In the genomic region with DNA sequence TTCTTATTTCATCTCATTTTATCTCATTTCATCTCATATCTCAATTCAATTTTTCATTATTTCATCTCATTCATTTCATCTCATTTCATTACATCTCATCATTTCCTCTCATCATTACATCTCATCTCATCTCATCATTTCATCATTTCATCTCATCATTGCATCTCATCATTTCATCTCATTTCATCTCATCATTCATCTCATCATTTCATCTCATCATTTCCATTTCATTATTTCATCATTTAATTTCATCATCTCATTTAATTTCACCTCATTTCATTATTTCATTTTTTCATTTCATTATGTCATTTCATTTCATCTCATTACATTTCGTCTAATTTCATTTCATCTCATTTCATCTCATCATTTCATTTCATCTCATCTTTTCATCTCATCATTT, we compare ENCODE assay signal across 4 cellular contexts.
A peak's percentile ranks its signal among the peaks of the same experiment; 100 is the strongest.
DNase-seq lines count a peak whose midpoint lies in the region; ATAC-seq, FAIRE-seq and TF ChIP-seq lines count a peak whose summit lies in the region.
"Not testable (repeated sequence)": the region's sequence is repeated elsewhere in the genome, so short reads cannot be mapped to it uniquely, and the experiment has no call there.

No MANE protein-coding gene starts in this region.

- CTCF ChIA-PET in HEK293 (lab: Yijun Ruan, JAX); GM12878 (lab: Yijun Ruan, JAX); K562 (lab: Yijun Ruan, JAX; ENCODE audit: low intra/inter-chr PET ratio); HepG2 (lab: Yijun Ruan, JAX; ENCODE audit: low intra/inter-chr PET ratio, low total read pairs): not testable (repeated sequence)

- H3K4me1 ChIP-seq in HEK293 (ENCODE audit: control insufficient read depth, insufficient read depth, low read length); GM12878 (ENCODE audit: control insufficient read depth, insufficient read depth, low read length); K562 (replicated peaks in 1 of 2; ENCODE audit: control insufficient read depth in 2 of 2, insufficient read depth in 2 of 2, low read length in 2 of 2); HepG2 (ENCODE audit: insufficient read depth, low read length): not testable (repeated sequence)

- FAIRE-seq in GM12878 (lab: Jason Lieb, UNC); K562 (lab: Jason Lieb, UNC); HepG2 (lab: Jason Lieb, UNC): not testable (repeated sequence)

- not testable (repeated sequence) for H3K4me3 ChIP-seq in HEK293 (ENCODE audit: low read depth, low read length); GM12878; K562; HepG2 (replicated peaks in 1 of 3; ENCODE audit: insufficient read depth in 1 of 3, low read depth in 2 of 3, low read length in 3 of 3)

- not testable (repeated sequence) for H3K9me3 ChIP-seq in HEK293 (ENCODE audit: control insufficient read depth, insufficient read depth, low read depth, low read length); GM12878 (replicated peaks; ENCODE audit: control insufficient read depth, insufficient read depth, low read length); K562 (replicated peaks; ENCODE audit: control insufficient read depth, insufficient read depth, low read depth, low read length); HepG2 (ENCODE audit: low read length)

- not testable (repeated sequence) for DNase-seq in GM12878 (ENCODE audit: low read depth, low spot score); K562 (ENCODE audit: extremely low read depth in 1 of 4, low spot score in 3 of 4); HepG2 (ENCODE audit: low spot score)

- not testable (repeated sequence) for H3K4me2 ChIP-seq in GM12878 (ENCODE audit: control insufficient read depth, insufficient read depth); K562 (ENCODE audit: insufficient read depth, low read length); HepG2 (ENCODE audit: low read depth, low read length)

- 33% methylated on average over 1 of the region's 1 CpG for WGBS in GM12878 (ENCODE audit: insufficient coverage, insufficient replicate concordance, low lambda C conversion rate, missing lambda C conversion rate)
- WGBS in K562 (ENCODE audit: insufficient coverage, low coverage, missing lambda C conversion rate), result no CpG with 5 or more reads among the region's 1 CpG
- WGBS in HepG2 (ENCODE audit: low lambda C conversion rate), result 0% methylated on average over 1 of the region's 1 CpG

- POLR2A ChIA-PET in HEK293 (lab: Yijun Ruan, JAX); GM12878 (lab: Charles Lee); K562 (lab: Yijun Ruan, JAX); HepG2 (lab: Yijun Ruan, JAX): not testable (repeated sequence)

- in situ Hi-C loops in GM12878 (cut with MboI); K562 (cut with MboI); HepG2 (cut with HindIII; ENCODE audit: extremely low pct_ligation_motif_present, low pct_unique_long_range_greater_than_20kb): not testable (repeated sequence)

- not testable (repeated sequence) for BruUV-seq in GM12878 (replicated peaks; lab: Mats Ljungman, UMichigan); K562 (replicated peaks; lab: Mats Ljungman, UMichigan); HepG2 (replicated peaks; lab: Mats Ljungman, UMichigan)

- H4K20me1 ChIP-seq in GM12878 (ENCODE audit: control insufficient read depth, insufficient read depth); K562 (replicated peaks; ENCODE audit: control insufficient read depth, insufficient read depth, low read length); HepG2 (ENCODE audit: insufficient read depth, low read length): not testable (repeated sequence)

- H3K9me1 ChIP-seq in K562 (ENCODE audit: control insufficient read depth, insufficient read depth, low read length), result not testable (repeated sequence)

- not testable (repeated sequence) for TF ChIP-seq EP300 in GM12878 (IDR thresholded peaks at IDR 0.05; ENCODE audit: borderline replicate concordance in 1 of 2, control insufficient read depth in 1 of 2, low read depth in 2 of 2, low read length in 2 of 2); K562 (IDR thresholded peaks at IDR 0.05; ENCODE audit: low read length); HepG2 (IDR thresholded peaks at IDR 0.05; ENCODE audit: low read depth in 2 of 2, low read length in 2 of 2); HepG2 (CRISPR knock-in tag; IDR thresholded peaks at IDR 0.05; ENCODE audit: borderline replicate concordance)

- SMC1A ChIA-PET in GM12878 (lab: Charles Lee; ENCODE audit: uncharacterized antibody, unreplicated experiment), result not testable (repeated sequence)

- ATAC-seq in GM12878, K562, HepG2: not testable (repeated sequence)

- not testable (repeated sequence) for H3K79me2 ChIP-seq in GM12878 (ENCODE audit: control insufficient read depth, insufficient read depth, low read length); K562 (ENCODE audit: control insufficient read depth, insufficient read depth, low read length); HepG2 (ENCODE audit: insufficient read depth, low read length)

- not testable (repeated sequence) for H3K9ac ChIP-seq in GM12878 (ENCODE audit: control insufficient read depth, insufficient read depth, low read length); K562 (ENCODE audit: insufficient read depth in 1 of 2, low read depth in 2 of 2, low read length in 2 of 2); HepG2 (ENCODE audit: insufficient read depth, low read depth, low read length)

- TF ChIP-seq POLR2A in GM12878 (IDR thresholded peaks at IDR 0.05; ENCODE audit: low read depth, low read length); K562 (conservative IDR thresholded peaks at IDR 0.05); HepG2 (IDR thresholded peaks at IDR 0.05; ENCODE audit: insufficient read depth in 1 of 2, low read depth in 2 of 2, low read length in 2 of 2): not testable (repeated sequence)

- RAD21 ChIA-PET in GM12878 (lab: Charles Lee; ENCODE audit: unreplicated experiment), result not testable (repeated sequence)

- TF ChIP-seq RAD21 in GM12878 (IDR thresholded peaks at IDR 0.05; ENCODE audit: insufficient read depth, low read depth, low read length); K562 (CRISPR knock-in tag; conservative IDR thresholded peaks at IDR 0.05 in 1 of 2, IDR thresholded peaks at IDR 0.05 in 1 of 2); HepG2 (CRISPR knock-in tag; IDR thresholded peaks at IDR 0.05): not testable (repeated sequence)

- not testable (repeated sequence) for H3K36me3 ChIP-seq in HEK293 (ENCODE audit: control insufficient read depth in 2 of 2, insufficient read depth in 1 of 2, low read length in 2 of 2); GM12878 (ENCODE audit: control insufficient read depth in 2 of 2, insufficient read depth in 2 of 2, low read length in 1 of 2); K562 (ENCODE audit: control insufficient read depth, insufficient read depth, low read length); HepG2 (replicated peaks in 1 of 2; ENCODE audit: control insufficient read depth in 1 of 2, insufficient read depth in 2 of 2, low read length in 2 of 2)

- intact Hi-C loops in GM12878 (cut with micrococcal nuclease; ENCODE audit: unreplicated experiment); K562 (cut with micrococcal nuclease); HepG2 (cut with micrococcal nuclease; ENCODE audit: unreplicated experiment): not testable (repeated sequence)

- not testable (repeated sequence) for H3K27me3 ChIP-seq in GM12878 (replicated peaks in 1 of 2; ENCODE audit: control insufficient read depth in 2 of 2, insufficient read depth in 2 of 2, low read length in 1 of 2); K562 (ENCODE audit: control insufficient read depth in 2 of 2, insufficient read depth in 2 of 2, low read length in 2 of 2); HepG2 (ENCODE audit: control insufficient read depth in 1 of 2, insufficient read depth in 2 of 2, low read length in 2 of 2)

- H3K27ac ChIP-seq in HEK293 (ENCODE audit: extremely low read depth, low read depth, low read length); GM12878 (ENCODE audit: control insufficient read depth, insufficient read depth); K562 (ENCODE audit: extremely low read depth, low read depth, low read length); HepG2 (ENCODE audit: extremely low read length, insufficient read depth, low read length): not testable (repeated sequence)

- not testable (repeated sequence) for H2AFZ ChIP-seq in GM12878 (ENCODE audit: control insufficient read depth, low read depth, low read length); K562 (ENCODE audit: low read depth, low read length); HepG2 (ENCODE audit: low read length)

- not testable (repeated sequence) for TF ChIP-seq CTCF in HEK293 (tag by site-specific recombination; IDR thresholded peaks at IDR 0.05); GM12878 (IDR thresholded peaks at IDR 0.05 in 2 of 3, conservative IDR thresholded peaks at IDR 0.05 in 1 of 3; ENCODE audit: control insufficient read depth in 2 of 3, extremely low read depth in 1 of 3, insufficient read depth in 1 of 3, low read depth in 3 of 3, low read length in 3 of 3); K562 (IDR thresholded peaks at IDR 0.05 in 2 of 3, conservative IDR thresholded peaks at IDR 0.05 in 1 of 3; ENCODE audit: insufficient read depth in 2 of 3, low read depth in 1 of 3, low read length in 3 of 3); HepG2 (CRISPR knock-in tag; IDR thresholded peaks at IDR 0.05)

TF ChIP-seq in K562, 482 proteins besides CTCF, POLR2A, EP300 and RAD21 (continues in another document):
- TF ChIP-seq HLTF (IDR thresholded peaks at IDR 0.05), result 0 out of 2 replicates have a peak, but pooled peaks have one; percentile 20
- TF ChIP-seq TRIM24 (IDR thresholded peaks at IDR 0.05), result peak; percentile 18 to 63; a peak in 2 of 4 replicates
